ENCODE assay signal across 19 cellular contexts in the genomic region with DNA sequence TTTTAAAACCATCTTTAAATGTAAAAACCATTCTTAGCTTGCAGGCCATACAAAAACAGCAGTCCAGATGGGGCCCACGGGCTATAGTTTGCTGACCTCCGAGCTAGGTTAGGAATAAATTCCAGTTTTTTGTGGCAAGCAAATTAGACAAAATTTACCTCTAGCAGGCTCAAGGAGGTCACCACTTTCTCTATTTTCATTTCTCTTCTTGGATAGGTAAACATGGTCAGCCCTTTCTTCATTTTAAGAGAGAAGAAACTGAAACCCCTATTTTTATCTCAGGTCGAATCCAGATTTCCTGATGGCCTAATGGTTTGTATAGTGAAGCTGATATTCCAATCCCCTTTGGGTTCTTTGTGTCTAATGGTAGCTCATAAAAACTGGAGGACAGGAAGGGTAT. TPM values are rescaled to one million over a fixed set of nuclear protein-coding genes. Genes with fewer than 3 reads are reported as not detected.
DNase-seq lines count a peak whose midpoint lies in the region; ATAC-seq lines count a peak whose summit lies in the region.
"Had no signal": no experiment of that assay in that cellular context is flagged by ENCODE, and none has a peak within 500 bp of the region (broad histone marks: within the 10 kb centered on the region; RNA-seq: fewer than 3 reads in every experiment).

No MANE protein-coding gene starts in this region.

- no peaks in the 10 kb centered on the region for H3K9me3 Mint-ChIP-seq in activated CD4-positive, alpha-beta T cell treated with anti-CD3 and anti-CD28 coated beads for 36 hours (ENCODE audit: low read depth)
- H3K9me3 Mint-ChIP-seq in memory B cell: no peaks in the 10 kb centered on the region
- H3K9me3 Mint-ChIP-seq: CD4-positive, CD25-positive, alpha-beta regulatory T cell had no signal

- H3K36me3 Mint-ChIP-seq in activated CD4-positive, alpha-beta T cell treated with anti-CD3 and anti-CD28 coated beads for 36 hours (ENCODE audit: low read depth): peaks cover 27% of the 10 kb centered on the region
- H3K36me3 Mint-ChIP-seq in memory B cell: peaks cover 14% of the 10 kb centered on the region

- DNase-seq in activated CD4-positive, alpha-beta T cell treated with anti-CD3 and anti-CD28 coated beads for 36 hours: no peak
- no peak for DNase-seq in activated CD4-positive, alpha-beta T cell treated with anti-CD3 and anti-CD28 coated beads, Interleukin-2, amount 50 U/mL, for 1 hour
- DNase-seq in memory B cell (ENCODE audit: low spot score in 2 of 2) (no peak), mucosa of gallbladder (ENCODE audit: low spot score) (no peak)
- DNase-seq: Caco-2; CD4-positive, CD25-positive, alpha-beta regulatory T cell; DMS153; GOT3; NCI-H1092 treated with DMSO at 0.1 percent for 48 hours; NCI-H1694 treated with DMSO at 0.1 percent for 48 hours; NCI-H2107; NCI-H2227 treated with DMSO at 0.1 percent for 48 hours; NCI-H524 had no signal

- peak overlapping the region; percentile 26 for H3K27ac Mint-ChIP-seq in activated CD4-positive, alpha-beta T cell treated with anti-CD3 and anti-CD28 coated beads for 36 hours
- peak overlapping the region; percentile 28 for H3K27ac Mint-ChIP-seq in memory B cell
- H3K27ac Mint-ChIP-seq: B cell had no signal

- no peaks in the 10 kb centered on the region for H3K27me3 Mint-ChIP-seq in activated CD4-positive, alpha-beta T cell treated with anti-CD3 and anti-CD28 coated beads for 36 hours
- H3K27me3 Mint-ChIP-seq in memory B cell: no peaks in the 10 kb centered on the region
- H3K27me3 Mint-ChIP-seq: B cell had no signal

- no peak for ATAC-seq in activated CD4-positive, alpha-beta T cell treated with anti-CD3 and anti-CD28 coated beads for 36 hours
- peak; percentile 71 for ATAC-seq in GM19395 (IDR thresholded peaks at IDR 0.05; ENCODE audit: unreplicated experiment)
- ATAC-seq in HG02870 (IDR thresholded peaks at IDR 0.05; ENCODE audit: unreplicated experiment): peak; percentile 57
- ATAC-seq in memory B cell (ENCODE audit: low read depth): no peak
- no peak for ATAC-seq in GM21737 (IDR thresholded peaks at IDR 0.05; ENCODE audit: unreplicated experiment)
- ATAC-seq in activated CD4-positive, CD25-positive, alpha-beta regulatory T cell treated with anti-CD3 and anti-CD28 coated beads, Interleukin-2, amount 50 U/mL, for 24 hours: no peak
- ATAC-seq: Panc1 had no signal

- no peak overlapping the region for H3K4me3 Mint-ChIP-seq in activated CD4-positive, alpha-beta T cell treated with anti-CD3 and anti-CD28 coated beads for 36 hours
- no peak overlapping the region for H3K4me3 Mint-ChIP-seq in memory B cell
- H3K4me3 Mint-ChIP-seq: B cell; CD4-positive, CD25-positive, alpha-beta regulatory T cell had no signal

- POLR2A ChIA-PET in activated CD4-positive, alpha-beta T cell treated with anti-CD3 and anti-CD28 coated beads for 36 hours (lab: Charles Lee): interaction anchor here (0.6 to 1.2 kb wide), 3 partner anchors 9 to 44 kb away, joined by 3 to 4 read pairs (median 3); a partner anchor contains a TSS

- intact Hi-C loops in activated CD4-positive, alpha-beta T cell treated with anti-CD3 and anti-CD28 coated beads for 36 hours (cut with DNase I, micrococcal nuclease): no loop called here

- CTCF ChIA-PET in activated CD4-positive, alpha-beta T cell treated with anti-CD3 and anti-CD28 coated beads for 36 hours (lab: Charles Lee): interaction anchor here (1.1 to 1.2 kb wide), 2 partner anchors 9 to 17 kb away, joined by 4 to 7 read pairs; a partner anchor contains a TSS

- H3K4me1 Mint-ChIP-seq in activated CD4-positive, alpha-beta T cell treated with anti-CD3 and anti-CD28 coated beads for 36 hours: peaks cover 30% of the 10 kb centered on the region
- peaks cover 21% of the 10 kb centered on the region for H3K4me1 Mint-ChIP-seq in memory B cell

RNA-seq across cellular contexts. Expression of a gene that starts 10.7 kb away (rescaled TPM):
- total RNA-seq in activated CD4-positive, alpha-beta T cell treated with anti-CD3 and anti-CD28 coated beads for 36 hours: 10 to 100 TPM in 1 of 2 experiments, 1 to 10 TPM in 1; 9.4 to 14.1 TPM
- 15.3 TPM for total RNA-seq in mucosa of gallbladder

RNA-seq across cellular contexts. Expression of a gene that starts 10.9 kb away (rescaled TPM):
- total RNA-seq in activated CD4-positive, alpha-beta T cell treated with anti-CD3 and anti-CD28 coated beads for 36 hours: 10 to 100 TPM; 24.0 to 25.5 TPM
- 36.1 TPM for total RNA-seq in mucosa of gallbladder

RNA-seq across cellular contexts. Expression of a gene that starts 17.7 kb away (rescaled TPM):
- total RNA-seq in activated CD4-positive, alpha-beta T cell treated with anti-CD3 and anti-CD28 coated beads for 36 hours: 1 to 10 TPM; 2.8 to 2.9 TPM
- 9.4 TPM for total RNA-seq in mucosa of gallbladder

RNA-seq across cellular contexts. Expression of a gene that starts 43.8 kb away (rescaled TPM):
- 1 to 10 TPM; 8.6 to 9.0 TPM for total RNA-seq in activated CD4-positive, alpha-beta T cell treated with anti-CD3 and anti-CD28 coated beads for 36 hours
- 8.5 TPM for total RNA-seq in mucosa of gallbladder

Comparison
In these comparisons a context has a peak if more than half of its experiments do, and no peak if none do; other contexts are left out.
1. ATAC-seq: peak in GM19395 (single experiment) and HG02870 (single experiment); none in activated CD4-positive, alpha-beta T cell treated with anti-CD3 and anti-CD28 coated beads for 36 hours (single experiment), memory B cell (single experiment), GM21737 (single experiment) and activated CD4-positive, CD25-positive, alpha-beta regulatory T cell treated with anti-CD3 and anti-CD28 coated beads, Interleukin-2, amount 50 U/mL, for 24 hours (0 of 2).